Comparison of ENCODE assay signal across 1 cellular context in the genomic region with DNA sequence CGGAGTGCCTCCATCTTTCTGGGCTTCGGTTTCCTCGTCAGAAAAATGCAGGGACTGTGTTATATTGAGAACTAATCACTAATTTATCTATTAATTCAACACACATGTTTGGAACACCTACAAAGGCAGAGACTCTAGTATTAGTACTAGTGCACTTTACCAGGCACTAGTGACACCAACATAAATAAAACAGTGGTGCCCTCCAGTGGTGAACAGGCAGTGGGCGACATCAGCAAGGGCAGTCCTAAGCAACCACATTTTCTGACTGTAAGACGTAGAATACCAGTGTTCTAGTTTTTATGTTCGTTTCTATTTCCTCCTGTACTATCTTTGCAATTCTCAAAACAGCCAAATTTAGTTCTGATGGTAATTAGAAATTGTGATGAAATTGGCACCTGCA.
TF ChIP-seq lines count a peak whose summit lies in the region.

No MANE protein-coding gene starts in this region.

TF ChIP-seq in HepG2, 621 proteins besides CTCF, POLR2A, EP300 and RAD21 (continued from another document):
- TF ChIP-seq, protein P1, sequence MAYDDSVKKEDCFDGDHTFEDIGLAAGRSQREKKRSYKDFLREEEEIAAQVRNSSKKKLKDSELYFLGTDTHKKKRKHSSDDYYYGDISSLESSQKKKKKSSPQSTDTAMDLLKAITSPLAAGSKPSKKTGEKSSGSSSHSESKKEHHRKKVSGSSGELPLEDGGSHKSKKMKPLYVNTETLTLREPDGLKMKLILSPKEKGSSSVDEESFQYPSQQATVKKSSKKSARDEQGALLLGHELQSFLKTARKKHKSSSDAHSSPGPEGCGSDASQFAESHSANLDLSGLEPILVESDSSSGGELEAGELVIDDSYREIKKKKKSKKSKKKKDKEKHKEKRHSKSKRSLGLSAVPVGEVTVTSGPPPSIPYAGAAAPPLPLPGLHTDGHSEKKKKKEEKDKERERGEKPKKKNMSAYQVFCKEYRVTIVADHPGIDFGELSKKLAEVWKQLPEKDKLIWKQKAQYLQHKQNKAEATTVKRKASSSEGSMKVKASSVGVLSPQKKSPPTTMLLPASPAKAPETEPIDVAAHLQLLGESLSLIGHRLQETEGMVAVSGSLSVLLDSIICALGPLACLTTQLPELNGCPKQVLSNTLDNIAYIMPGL (CRISPR knock-in tag; IDR thresholded peaks at IDR 0.05; ENCODE audit: borderline replicate concordance in 1 of 2, low read depth in 1 of 2), result peak in 1 of 2 experiments; percentile 43; a peak in 1 of 4 replicates
- TF ChIP-seq RAD51 (IDR thresholded peaks at IDR 0.05; ENCODE audit: borderline replicate concordance), result no peak
- no peak for TF ChIP-seq RNF2 (conservative IDR thresholded peaks at IDR 0.05; ENCODE audit: low read depth)
- TF ChIP-seq ZFP36L2 (CRISPR knock-in tag; IDR thresholded peaks at IDR 0.05), result no peak
- TF ChIP-seq ZNF44 (CRISPR knock-in tag; IDR thresholded peaks at IDR 0.05), result no peak
- no peak for TF ChIP-seq HBP1 (CRISPR knock-in tag; IDR thresholded peaks at IDR 0.05; ENCODE audit: low read depth)
- no peak for TF ChIP-seq ARID2 (CRISPR knock-in tag; IDR thresholded peaks at IDR 0.05; ENCODE audit: borderline replicate concordance)
- TF ChIP-seq, protein P2, sequence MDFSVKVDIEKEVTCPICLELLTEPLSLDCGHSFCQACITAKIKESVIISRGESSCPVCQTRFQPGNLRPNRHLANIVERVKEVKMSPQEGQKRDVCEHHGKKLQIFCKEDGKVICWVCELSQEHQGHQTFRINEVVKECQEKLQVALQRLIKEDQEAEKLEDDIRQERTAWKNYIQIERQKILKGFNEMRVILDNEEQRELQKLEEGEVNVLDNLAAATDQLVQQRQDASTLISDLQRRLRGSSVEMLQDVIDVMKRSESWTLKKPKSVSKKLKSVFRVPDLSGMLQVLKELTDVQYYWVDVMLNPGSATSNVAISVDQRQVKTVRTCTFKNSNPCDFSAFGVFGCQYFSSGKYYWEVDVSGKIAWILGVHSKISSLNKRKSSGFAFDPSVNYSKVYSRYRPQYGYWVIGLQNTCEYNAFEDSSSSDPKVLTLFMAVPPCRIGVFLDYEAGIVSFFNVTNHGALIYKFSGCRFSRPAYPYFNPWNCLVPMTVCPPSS (IDR thresholded peaks at IDR 0.05), result no peak
- TF ChIP-seq, protein P3, sequence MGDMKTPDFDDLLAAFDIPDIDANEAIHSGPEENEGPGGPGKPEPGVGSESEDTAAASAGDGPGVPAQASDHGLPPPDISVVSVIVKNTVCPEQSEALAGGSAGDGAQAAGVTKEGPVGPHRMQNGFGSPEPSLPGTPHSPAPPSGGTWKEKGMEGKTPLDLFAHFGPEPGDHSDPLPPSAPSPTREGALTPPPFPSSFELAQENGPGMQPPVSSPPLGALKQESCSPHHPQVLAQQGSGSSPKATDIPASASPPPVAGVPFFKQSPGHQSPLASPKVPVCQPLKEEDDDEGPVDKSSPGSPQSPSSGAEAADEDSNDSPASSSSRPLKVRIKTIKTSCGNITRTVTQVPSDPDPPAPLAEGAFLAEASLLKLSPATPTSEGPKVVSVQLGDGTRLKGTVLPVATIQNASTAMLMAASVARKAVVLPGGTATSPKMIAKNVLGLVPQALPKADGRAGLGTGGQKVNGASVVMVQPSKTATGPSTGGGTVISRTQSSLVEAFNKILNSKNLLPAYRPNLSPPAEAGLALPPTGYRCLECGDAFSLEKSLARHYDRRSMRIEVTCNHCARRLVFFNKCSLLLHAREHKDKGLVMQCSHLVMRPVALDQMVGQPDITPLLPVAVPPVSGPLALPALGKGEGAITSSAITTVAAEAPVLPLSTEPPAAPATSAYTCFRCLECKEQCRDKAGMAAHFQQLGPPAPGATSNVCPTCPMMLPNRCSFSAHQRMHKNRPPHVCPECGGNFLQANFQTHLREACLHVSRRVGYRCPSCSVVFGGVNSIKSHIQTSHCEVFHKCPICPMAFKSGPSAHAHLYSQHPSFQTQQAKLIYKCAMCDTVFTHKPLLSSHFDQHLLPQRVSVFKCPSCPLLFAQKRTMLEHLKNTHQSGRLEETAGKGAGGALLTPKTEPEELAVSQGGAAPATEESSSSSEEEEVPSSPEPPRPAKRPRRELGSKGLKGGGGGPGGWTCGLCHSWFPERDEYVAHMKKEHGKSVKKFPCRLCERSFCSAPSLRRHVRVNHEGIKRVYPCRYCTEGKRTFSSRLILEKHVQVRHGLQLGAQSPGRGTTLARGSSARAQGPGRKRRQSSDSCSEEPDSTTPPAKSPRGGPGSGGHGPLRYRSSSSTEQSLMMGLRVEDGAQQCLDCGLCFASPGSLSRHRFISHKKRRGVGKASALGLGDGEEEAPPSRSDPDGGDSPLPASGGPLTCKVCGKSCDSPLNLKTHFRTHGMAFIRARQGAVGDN (CRISPR knock-in tag; IDR thresholded peaks at IDR 0.05), result 0 out of 2 replicates have a peak, but pooled peaks have one; percentile 1
- TF ChIP-seq, protein P4, sequence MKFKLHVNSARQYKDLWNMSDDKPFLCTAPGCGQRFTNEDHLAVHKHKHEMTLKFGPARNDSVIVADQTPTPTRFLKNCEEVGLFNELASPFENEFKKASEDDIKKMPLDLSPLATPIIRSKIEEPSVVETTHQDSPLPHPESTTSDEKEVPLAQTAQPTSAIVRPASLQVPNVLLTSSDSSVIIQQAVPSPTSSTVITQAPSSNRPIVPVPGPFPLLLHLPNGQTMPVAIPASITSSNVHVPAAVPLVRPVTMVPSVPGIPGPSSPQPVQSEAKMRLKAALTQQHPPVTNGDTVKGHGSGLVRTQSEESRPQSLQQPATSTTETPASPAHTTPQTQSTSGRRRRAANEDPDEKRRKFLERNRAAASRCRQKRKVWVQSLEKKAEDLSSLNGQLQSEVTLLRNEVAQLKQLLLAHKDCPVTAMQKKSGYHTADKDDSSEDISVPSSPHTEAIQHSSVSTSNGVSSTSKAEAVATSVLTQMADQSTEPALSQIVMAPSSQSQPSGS (CRISPR knock-in tag; IDR thresholded peaks at IDR 0.05), result 0 out of 2 replicates have a peak, but pooled peaks have one; percentile 33
- TF ChIP-seq ZBTB33 (CRISPR knock-in tag; IDR thresholded peaks at IDR 0.05), result peak; percentile 89
- TF ChIP-seq ZNF331 (CRISPR knock-in tag; IDR thresholded peaks at IDR 0.05), result peak; percentile 15; the same call in 1 of the 2 replicates
- peak; percentile 24; the same call in 1 of the 2 replicates for TF ChIP-seq KDM5A (IDR thresholded peaks at IDR 0.05; ENCODE audit: borderline replicate concordance, low read length)
- TF ChIP-seq ZMYM4 (CRISPR knock-in tag; IDR thresholded peaks at IDR 0.05), result no peak; the same call in 1 of the 2 replicates
- TF ChIP-seq ZFP82 (CRISPR knock-in tag; IDR thresholded peaks at IDR 0.05; ENCODE audit: borderline replicate concordance), result no peak
- 0 out of 2 replicates have a peak, but pooled peaks have one; percentile 14 for TF ChIP-seq ELF3 (CRISPR knock-in tag; IDR thresholded peaks at IDR 0.05)
- TF ChIP-seq NFE2L1 (CRISPR knock-in tag; IDR thresholded peaks at IDR 0.05; ENCODE audit: borderline replicate concordance), result no peak
- TF ChIP-seq SMC3 (IDR thresholded peaks at IDR 0.05; ENCODE audit: low read length), result peak; percentile 68
- TF ChIP-seq POLR2AphosphoS2 (IDR thresholded peaks at IDR 0.05; ENCODE audit: low read depth, low read length), result no peak
- TF ChIP-seq ZNF430 (CRISPR knock-in tag; IDR thresholded peaks at IDR 0.05), result no peak
- TF ChIP-seq ARID5B (CRISPR knock-in tag; IDR thresholded peaks at IDR 0.05), result 0 out of 2 replicates have a peak, but pooled peaks have one; percentile 37
- no peak for TF ChIP-seq FOXA1 (IDR thresholded peaks at IDR 0.05)
- TF ChIP-seq FOXA1 (CRISPR knock-in tag; IDR thresholded peaks at IDR 0.05), result no peak
- peak; percentile 14; the same call in 1 of the 2 replicates for TF ChIP-seq GATAD1 (CRISPR knock-in tag; IDR thresholded peaks at IDR 0.05)
- TF ChIP-seq ZFP37 (CRISPR knock-in tag; IDR thresholded peaks at IDR 0.05; ENCODE audit: borderline replicate concordance), result no peak
- TF ChIP-seq DDIT3 (CRISPR knock-in tag; IDR thresholded peaks at IDR 0.05), result no peak
